ENCODE assay signal across 1 cellular context in the genomic region with DNA sequence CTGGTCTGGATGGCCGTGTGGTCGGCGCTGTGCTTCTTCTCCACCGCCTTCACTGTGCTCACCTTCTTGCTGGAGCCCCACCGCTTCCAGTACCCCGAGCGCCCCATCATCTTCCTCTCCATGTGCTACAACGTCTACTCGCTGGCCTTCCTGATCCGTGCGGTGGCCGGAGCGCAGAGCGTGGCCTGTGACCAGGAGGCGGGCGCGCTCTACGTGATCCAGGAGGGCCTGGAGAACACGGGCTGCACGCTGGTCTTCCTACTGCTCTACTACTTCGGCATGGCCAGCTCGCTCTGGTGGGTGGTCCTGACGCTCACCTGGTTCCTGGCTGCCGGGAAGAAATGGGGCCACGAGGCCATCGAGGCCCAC.
TF ChIP-seq lines count a peak whose summit lies in the region.

No MANE protein-coding gene starts in this region.

TF ChIP-seq in SK-N-SH, 30 proteins besides CTCF, POLR2A, EP300 and RAD21:
- TF ChIP-seq, protein P1, sequence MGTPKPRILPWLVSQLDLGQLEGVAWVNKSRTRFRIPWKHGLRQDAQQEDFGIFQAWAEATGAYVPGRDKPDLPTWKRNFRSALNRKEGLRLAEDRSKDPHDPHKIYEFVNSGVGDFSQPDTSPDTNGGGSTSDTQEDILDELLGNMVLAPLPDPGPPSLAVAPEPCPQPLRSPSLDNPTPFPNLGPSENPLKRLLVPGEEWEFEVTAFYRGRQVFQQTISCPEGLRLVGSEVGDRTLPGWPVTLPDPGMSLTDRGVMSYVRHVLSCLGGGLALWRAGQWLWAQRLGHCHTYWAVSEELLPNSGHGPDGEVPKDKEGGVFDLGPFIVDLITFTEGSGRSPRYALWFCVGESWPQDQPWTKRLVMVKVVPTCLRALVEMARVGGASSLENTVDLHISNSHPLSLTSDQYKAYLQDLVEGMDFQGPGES (IDR thresholded peaks at IDR 0.05; ENCODE audit: low read depth, low read length), result no peak
- no peak for TF ChIP-seq RXRA (IDR thresholded peaks at IDR 0.05; ENCODE audit: borderline replicate concordance, low read depth)
- no peak for TF ChIP-seq NRF1 (IDR thresholded peaks at IDR 0.05; ENCODE audit: low read depth, low read length)
- TF ChIP-seq, protein P2, sequence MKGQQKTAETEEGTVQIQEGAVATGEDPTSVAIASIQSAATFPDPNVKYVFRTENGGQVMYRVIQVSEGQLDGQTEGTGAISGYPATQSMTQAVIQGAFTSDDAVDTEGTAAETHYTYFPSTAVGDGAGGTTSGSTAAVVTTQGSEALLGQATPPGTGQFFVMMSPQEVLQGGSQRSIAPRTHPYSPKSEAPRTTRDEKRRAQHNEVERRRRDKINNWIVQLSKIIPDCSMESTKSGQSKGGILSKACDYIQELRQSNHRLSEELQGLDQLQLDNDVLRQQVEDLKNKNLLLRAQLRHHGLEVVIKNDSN (IDR thresholded peaks at IDR 0.05; ENCODE audit: borderline replicate concordance, low read depth), result no peak
- TF ChIP-seq, protein P3, sequence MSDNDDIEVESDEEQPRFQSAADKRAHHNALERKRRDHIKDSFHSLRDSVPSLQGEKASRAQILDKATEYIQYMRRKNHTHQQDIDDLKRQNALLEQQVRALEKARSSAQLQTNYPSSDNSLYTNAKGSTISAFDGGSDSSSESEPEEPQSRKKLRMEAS (IDR thresholded peaks at IDR 0.05; ENCODE audit: low read depth), result no peak
- no peak for TF ChIP-seq TCF12 (IDR thresholded peaks at IDR 0.05)
- TF ChIP-seq, protein P4, sequence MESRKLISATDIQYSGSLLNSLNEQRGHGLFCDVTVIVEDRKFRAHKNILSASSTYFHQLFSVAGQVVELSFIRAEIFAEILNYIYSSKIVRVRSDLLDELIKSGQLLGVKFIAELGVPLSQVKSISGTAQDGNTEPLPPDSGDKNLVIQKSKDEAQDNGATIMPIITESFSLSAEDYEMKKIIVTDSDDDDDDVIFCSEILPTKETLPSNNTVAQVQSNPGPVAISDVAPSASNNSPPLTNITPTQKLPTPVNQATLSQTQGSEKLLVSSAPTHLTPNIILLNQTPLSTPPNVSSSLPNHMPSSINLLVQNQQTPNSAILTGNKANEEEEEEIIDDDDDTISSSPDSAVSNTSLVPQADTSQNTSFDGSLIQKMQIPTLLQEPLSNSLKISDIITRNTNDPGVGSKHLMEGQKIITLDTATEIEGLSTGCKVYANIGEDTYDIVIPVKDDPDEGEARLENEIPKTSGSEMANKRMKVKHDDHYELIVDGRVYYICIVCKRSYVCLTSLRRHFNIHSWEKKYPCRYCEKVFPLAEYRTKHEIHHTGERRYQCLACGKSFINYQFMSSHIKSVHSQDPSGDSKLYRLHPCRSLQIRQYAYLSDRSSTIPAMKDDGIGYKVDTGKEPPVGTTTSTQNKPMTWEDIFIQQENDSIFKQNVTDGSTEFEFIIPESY (IDR thresholded peaks at IDR 0.05; ENCODE audit: borderline replicate concordance, low read depth), result no peak
- no peak for TF ChIP-seq MXI1 (IDR thresholded peaks at IDR 0.05; ENCODE audit: low read depth, low read length)
- no peak for TF ChIP-seq TEAD4 (IDR thresholded peaks at IDR 0.05; ENCODE audit: borderline replicate concordance, insufficient read depth)
- no peak for TF ChIP-seq POLR2AphosphoS5 (IDR thresholded peaks at IDR 0.05; ENCODE audit: low read depth, low read length)
- no peak for TF ChIP-seq GATA2 (CRISPR knock-in tag; IDR thresholded peaks at IDR 0.05)
- TF ChIP-seq SMC3 (IDR thresholded peaks at IDR 0.05; ENCODE audit: low read depth, low read length), result no peak
- TF ChIP-seq JUND (IDR thresholded peaks at IDR 0.05), result no peak
- TF ChIP-seq YY1 (IDR thresholded peaks at IDR 0.05; ENCODE audit: low read depth), result no peak
